In genomic region chr4:183185018-183185417, GRCh38 we compare ENCODE assay signal across 1 cellular context.
TF ChIP-seq lines count a peak whose summit lies in the region.

No MANE protein-coding gene starts in this region.

TF ChIP-seq in GM12878, 131 proteins besides CTCF, POLR2A, EP300 and RAD21 (continued from another document):
- no peak for TF ChIP-seq CEBPZ (IDR thresholded peaks at IDR 0.05; ENCODE audit: low read depth, low read length)
- no peak for TF ChIP-seq CHD2 (IDR thresholded peaks at IDR 0.05; ENCODE audit: borderline replicate concordance, low read depth, low read length)
- TF ChIP-seq NR2C2 (IDR thresholded peaks at IDR 0.05; ENCODE audit: borderline replicate concordance, control insufficient read depth, insufficient read length, low read depth): no peak
- TF ChIP-seq ZZZ3 (IDR thresholded peaks at IDR 0.05; ENCODE audit: control insufficient read depth, insufficient read length, low read depth): no peak
- TF ChIP-seq PKNOX1 (IDR thresholded peaks at IDR 0.05): no peak
- TF ChIP-seq CEBPB (IDR thresholded peaks at IDR 0.05; ENCODE audit: borderline replicate concordance in 1 of 2, low read depth in 2 of 2, low read length in 2 of 2): no peak
- TF ChIP-seq STAT3 (IDR thresholded peaks at IDR 0.05; ENCODE audit: low read depth, low read length): no peak
- no peak for TF ChIP-seq CREB1 (IDR thresholded peaks at IDR 0.05; ENCODE audit: low read depth)
- TF ChIP-seq TCF7 (IDR thresholded peaks at IDR 0.05; ENCODE audit: borderline replicate concordance): no peak
- TF ChIP-seq ASH2L (IDR thresholded peaks at IDR 0.05; ENCODE audit: borderline replicate concordance, low read depth): no peak
- TF ChIP-seq IRF4 (IDR thresholded peaks at IDR 0.05; ENCODE audit: low read depth, low read length): peak; percentile 43; the same call in 1 of the 2 replicates
- TF ChIP-seq ZNF274 (IDR thresholded peaks at IDR 0.05; ENCODE audit: insufficient read depth, insufficient read length): no peak
- TF ChIP-seq KDM1A (IDR thresholded peaks at IDR 0.05; ENCODE audit: borderline replicate concordance): no peak
- TF ChIP-seq LARP7 (IDR thresholded peaks at IDR 0.05): no peak
- TF ChIP-seq USF1 (IDR thresholded peaks at IDR 0.05; ENCODE audit: borderline replicate concordance, extremely low read length, insufficient read depth, low read depth, low read length): no peak
- TF ChIP-seq PAX8 (IDR thresholded peaks at IDR 0.05): no peak
- no peak for TF ChIP-seq KLF5 (IDR thresholded peaks at IDR 0.05; ENCODE audit: partially characterized antibody)
- peak; percentile 58 for TF ChIP-seq DPF2 (IDR thresholded peaks at IDR 0.05)
- no peak for TF ChIP-seq IRF5 (IDR thresholded peaks at IDR 0.05; ENCODE audit: borderline replicate concordance)
- no peak for TF ChIP-seq SP1 (IDR thresholded peaks at IDR 0.05; ENCODE audit: low read depth, low read length)
- no peak for TF ChIP-seq BACH1 (IDR thresholded peaks at IDR 0.05; ENCODE audit: borderline replicate concordance)
- no peak for TF ChIP-seq HDGF (IDR thresholded peaks at IDR 0.05)
- TF ChIP-seq BCL3 (IDR thresholded peaks at IDR 0.05; ENCODE audit: borderline replicate concordance, insufficient read depth, low read depth, low read length, poor library complexity, severe bottlenecking): no peak
- peak; percentile 61 for TF ChIP-seq JUNB (IDR thresholded peaks at IDR 0.05)
- TF ChIP-seq IKZF1 (conservative IDR thresholded peaks at IDR 0.05): peak; percentile 44; the same call in 1 of the 2 replicates
- TF ChIP-seq SMAD5 (IDR thresholded peaks at IDR 0.05; ENCODE audit: low read depth): no peak
- no peak for TF ChIP-seq YBX1 (IDR thresholded peaks at IDR 0.05)
- TF ChIP-seq NR2C1 (IDR thresholded peaks at IDR 0.05): no peak
- no peak for TF ChIP-seq CBFB (IDR thresholded peaks at IDR 0.05; ENCODE audit: low read depth)
- no peak for TF ChIP-seq JUND (IDR thresholded peaks at IDR 0.05; ENCODE audit: low read depth, low read length)
- no peak for TF ChIP-seq IRF3 (IDR thresholded peaks at IDR 0.05)
- TF ChIP-seq TAF1 (IDR thresholded peaks at IDR 0.05; ENCODE audit: borderline replicate concordance, low read depth, low read length): no peak
- no peak for TF ChIP-seq POLR2AphosphoS5 (IDR thresholded peaks at IDR 0.05; ENCODE audit: low read length)
- TF ChIP-seq CHD1 (IDR thresholded peaks at IDR 0.05; ENCODE audit: low read depth, low read length): no peak
- TF ChIP-seq HDAC2 (IDR thresholded peaks at IDR 0.05): no peak
- TF ChIP-seq IKZF2 (IDR thresholded peaks at IDR 0.05): peak in 1 of 2 experiments; percentile 55; a peak in 3 of 4 replicates
- TF ChIP-seq SMAD1 (IDR thresholded peaks at IDR 0.05; ENCODE audit: low read depth, partially characterized antibody): no peak
- TF ChIP-seq SIX5 (IDR thresholded peaks at IDR 0.05; ENCODE audit: low read depth, low read length, severe bottlenecking): no peak
